Comparison of ENCODE assay signal across 20 cellular contexts in genomic region chr5:56354836-56355235, GRCh38.
"Had no signal": no experiment of that assay in that cellular context is flagged by ENCODE, and none has a peak within 500 bp of the region (broad histone marks: within the 10 kb centered on the region; RNA-seq: fewer than 3 reads in every experiment).

No MANE protein-coding gene starts in this region.

- DNase-seq: cortex of kidney; dorsolateral prefrontal cortex; effector CD4-positive, alpha-beta T cell; left ventricle myocardium superior; lower lobe of right lung; midbrain; naive thymus-derived CD4-positive, alpha-beta T cell; nephron progenitor cell; nucleus accumbens; sigmoid colon; stimulated activated CD4-positive, alpha-beta T cell treated with anti-CD3 and anti-CD28 coated beads, Interleukin-2, amount 100 ng/mL, for 24 hours; stimulated activated CD4-positive, alpha-beta T cell treated with anti-CD3 and anti-CD28 coated beads, Interleukin-4, amount 100 ng/mL, for 24 hours; stimulated activated naive CD4-positive, alpha-beta T cell treated with Interleukin-2 at 50 U/mL for 16 hours; upper lobe of right lung; uterus had no signal

- H3K4me3 ChIP-seq: dorsolateral prefrontal cortex, lower lobe of right lung, prostate gland, right atrium auricular region, sigmoid colon, thoracic aorta, tibial nerve, upper lobe of right lung, uterus had no signal

- ATAC-seq: left ventricle myocardium superior; lower lobe of right lung; naive thymus-derived CD4-positive, alpha-beta T cell; stimulated activated effector memory CD8-positive, alpha-beta T cell treated with anti-CD3 and anti-CD28 coated beads, Interleukin-12 subunit alpha, Interleukin-12 subunit beta, amount 100 ng/mL, for 72 hours; upper lobe of right lung had no signal

- H3K9me3 Mint-ChIP-seq: stimulated activated effector memory CD8-positive, alpha-beta T cell treated with anti-CD3 and anti-CD28 coated beads, Interleukin-12 subunit alpha, Interleukin-12 subunit beta, amount 100 ng/mL, for 72 hours had no signal

- H3K27ac Mint-ChIP-seq: naive thymus-derived CD4-positive, alpha-beta T cell; nephron progenitor cell; stimulated activated effector memory CD8-positive, alpha-beta T cell treated with anti-CD3 and anti-CD28 coated beads, Interleukin-12 subunit alpha, Interleukin-12 subunit beta, amount 100 ng/mL, for 72 hours had no signal

- H3K4me3 Mint-ChIP-seq: naive thymus-derived CD4-positive, alpha-beta T cell; nephron progenitor cell; stimulated activated effector memory CD8-positive, alpha-beta T cell treated with anti-CD3 and anti-CD28 coated beads, Interleukin-12 subunit alpha, Interleukin-12 subunit beta, amount 100 ng/mL, for 72 hours had no signal

- H3K27ac ChIP-seq: dorsolateral prefrontal cortex, lower lobe of right lung, prostate gland, right atrium auricular region, sigmoid colon, thoracic aorta, tibial nerve, upper lobe of right lung, uterus had no signal

- H3K36me3 ChIP-seq: lower lobe of right lung, prostate gland, right atrium auricular region, sigmoid colon, thoracic aorta, tibial nerve, upper lobe of right lung, uterus had no signal

- H3K27me3 Mint-ChIP-seq: naive thymus-derived CD4-positive, alpha-beta T cell had no signal

- H3K36me3 Mint-ChIP-seq: stimulated activated effector memory CD8-positive, alpha-beta T cell treated with anti-CD3 and anti-CD28 coated beads, Interleukin-12 subunit alpha, Interleukin-12 subunit beta, amount 100 ng/mL, for 72 hours had no signal

- H3K27me3 ChIP-seq: dorsolateral prefrontal cortex, right atrium auricular region, sigmoid colon, tibial nerve, upper lobe of right lung, uterus had no signal

- H3K9me3 ChIP-seq: lower lobe of right lung, prostate gland, right atrium auricular region, sigmoid colon, thoracic aorta, tibial nerve, upper lobe of right lung, uterus had no signal
